20 cellular contexts compared by ENCODE assay signal in genomic region chr12:123573870-123574269, GRCh38.
"Had no signal": no experiment of that assay in that cellular context is flagged by ENCODE, and none has a peak within 500 bp of the region (broad histone marks: within the 10 kb centered on the region; RNA-seq: fewer than 3 reads in every experiment).

No MANE protein-coding gene starts in this region.

- DNase-seq: activated CD4-positive, alpha-beta memory T cell treated with anti-CD3 and anti-CD28 coated beads for 36 hours; activated CD4-positive, alpha-beta T cell treated with anti-CD3 and anti-CD28 coated beads, Interleukin-2, amount 10 ng/mL, durations not matched to agents 24 days and 14 days; activated CD4-positive, CD25-positive, alpha-beta regulatory T cell treated with anti-CD3 and anti-CD28 coated beads, Interleukin-2, amount 50 U/mL, for 72 hours; activated CD8-positive, alpha-beta memory T cell treated with anti-CD3 and anti-CD28 coated beads, Interleukin-2, amount 50 U/mL, for 48 hours; activated gamma-delta T cell treated with Interleukin-2 at 50 U/mL for 16 hours; activated naive CD4-positive, alpha-beta T cell treated with anti-CD3 and anti-CD28 coated beads, Interleukin-2, amount 50 U/mL, for 16 hours; activated naive CD8-positive, alpha-beta T cell treated with anti-CD3 and anti-CD28 coated beads, Interleukin-2, amount 50 U/mL, for 24 hours; activated T-cell treated with anti-CD3 and anti-CD28 coated beads, Interleukin-2, amount 50 U/mL, for 4 hours; amygdala; central memory CD4-positive, alpha-beta T cell; endodermal cell; foreskin fibroblast; heart left ventricle; naive B cell; nephron progenitor cell; sigmoid colon; small intestine; stimulated activated CD4-positive, alpha-beta T cell treated with anti-CD3 and anti-CD28 coated beads, Interleukin-4, amount 100 ng/mL, for 24 hours; trophoblast cell; uterus had no signal
